Comparison of ENCODE assay signal across 8 cellular contexts in the genomic region with DNA sequence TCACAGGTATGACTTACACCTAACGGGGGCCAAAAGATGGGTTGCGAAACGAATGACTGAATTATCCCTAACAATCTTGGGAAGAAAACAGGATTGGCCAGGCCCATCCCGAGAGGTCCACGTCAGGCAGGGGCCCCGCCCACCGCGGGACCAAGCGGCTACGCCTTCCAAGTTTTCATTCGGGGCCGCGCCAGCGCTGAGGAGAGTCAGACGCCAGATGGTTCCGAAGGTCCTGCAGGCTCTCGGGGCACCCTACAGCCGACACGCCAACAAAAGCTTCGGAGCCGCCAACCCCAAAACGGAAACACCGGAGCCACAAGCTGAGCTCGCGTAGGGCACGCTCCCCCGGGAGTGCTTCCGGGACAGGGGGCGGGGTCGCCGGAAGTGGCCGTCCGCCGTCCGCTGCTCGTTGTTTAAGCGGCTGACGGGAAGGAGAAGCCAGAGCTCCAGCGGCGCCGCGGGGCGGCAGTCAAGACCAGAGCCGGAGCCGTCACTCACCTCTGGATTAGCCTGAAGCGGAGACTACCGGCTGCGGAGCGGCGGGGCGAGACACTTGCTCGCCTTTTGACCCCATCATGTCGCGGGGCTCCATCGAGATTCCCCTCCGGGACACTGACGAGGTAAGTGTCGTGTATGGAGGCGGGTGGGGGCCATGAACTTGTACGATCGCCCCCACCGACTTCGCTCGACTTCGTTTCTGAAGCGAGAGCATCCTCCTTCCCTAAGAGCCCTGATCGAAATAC. TPM values are rescaled to one million over a fixed set of nuclear protein-coding genes. Genes with fewer than 3 reads are reported as not detected.
DNase-seq lines count a peak whose midpoint lies in the region; ATAC-seq and TF ChIP-seq lines count a peak whose summit lies in the region.

CTR9 (plus strand) TSS at position 409 of the 743 bp plus-strand sequence; CDS start at position 576, 167 bp downstream.

- peak; percentile 63 for DNase-seq in BJ (ENCODE audit: low read depth)
- DNase-seq in GM19238 (ENCODE audit: insufficient read length, low spot score), result peak; percentile 71
- DNase-seq in NCI-H524 (lab: John Stamatoyannopoulos, UW), result peak; percentile 93 to 96
- peak; percentile 97 for DNase-seq in activated CD4-positive, alpha-beta T cell treated with anti-CD3 and anti-CD28 coated beads for 36 hours
- peak; percentile 93 for DNase-seq in choroid plexus epithelial cell (ENCODE audit: low read depth)
- DNase-seq in kidney glomerular epithelial cell (lab: John Stamatoyannopoulos, UW), result peak; percentile 94
- peak; percentile 78 to 90 (median 84) for DNase-seq in stimulated activated CD4-positive, alpha-beta T cell treated with anti-CD3 and anti-CD28 coated beads, Interleukin-1b, Interleukin-23, amount 100 ng/mL, for 24 hours (ENCODE audit: low read depth in 4 of 4, low spot score in 1 of 4)

- no peaks in the 10 kb centered on the region for H3K27me3 Mint-ChIP-seq in activated CD4-positive, alpha-beta T cell treated with anti-CD3 and anti-CD28 coated beads for 36 hours

- peak within 1 kb of the TSS; percentile 92 for H3K27ac Mint-ChIP-seq in activated CD4-positive, alpha-beta T cell treated with anti-CD3 and anti-CD28 coated beads for 36 hours

- POLR2A ChIA-PET in BJ (lab: Charles Lee), result interaction anchor here (0.6 to 1.2 kb wide), 4 partner anchors 58 to 1101 kb away, joined by 3 to 4 read pairs (median 4); partner anchors contain the start of gene EIF4G2
- POLR2A ChIA-PET in activated CD4-positive, alpha-beta T cell treated with anti-CD3 and anti-CD28 coated beads for 36 hours (lab: Charles Lee), result interaction anchor here (0.6 to 1.0 kb wide), 4 partner anchors 8 to 415 kb away, joined by 3 to 8 read pairs (median 4); partner anchors contain the start of gene EIF4G2

- no peaks in the 10 kb centered on the region for H3K9me3 Mint-ChIP-seq in activated CD4-positive, alpha-beta T cell treated with anti-CD3 and anti-CD28 coated beads for 36 hours (ENCODE audit: low read depth)

- peak within 1 kb of the TSS; percentile 96 for H3K4me3 Mint-ChIP-seq in activated CD4-positive, alpha-beta T cell treated with anti-CD3 and anti-CD28 coated beads for 36 hours

- peaks cover 16% of the 10 kb centered on the region for H3K4me1 Mint-ChIP-seq in activated CD4-positive, alpha-beta T cell treated with anti-CD3 and anti-CD28 coated beads for 36 hours

- peak; percentile 93 for ATAC-seq in HG03442 (IDR thresholded peaks at IDR 0.05; ENCODE audit: unreplicated experiment)
- peak; percentile 92 for ATAC-seq in activated CD4-positive, alpha-beta T cell treated with anti-CD3 and anti-CD28 coated beads for 36 hours

- H3K4me3 ChIP-seq in BJ (ENCODE audit: low read depth, low read length) (peak within 1 kb of the TSS; percentile 86), choroid plexus epithelial cell (ENCODE audit: low read depth, low read length) (peak within 1 kb of the TSS; percentile 84)

- H3K27me3 ChIP-seq in BJ (ENCODE audit: control insufficient read depth, insufficient read depth, low read length), result no peaks in the 10 kb centered on the region

- TF ChIP-seq CTCF in BJ (IDR thresholded peaks at IDR 0.05; ENCODE audit: insufficient read depth, low read depth, low read length) (peak; percentile 58), choroid plexus epithelial cell (conservative IDR thresholded peaks at IDR 0.05; ENCODE audit: low read depth, low read length) (peak; percentile 39)

- peaks cover 2% of the 10 kb centered on the region for H3K36me3 ChIP-seq in BJ (ENCODE audit: control insufficient read depth, insufficient read depth, low read length)

- intact Hi-C loops in activated CD4-positive, alpha-beta T cell treated with anti-CD3 and anti-CD28 coated beads for 36 hours (cut with DNase I, micrococcal nuclease), result loop anchor here (1.0 to 10.0 kb wide), 8 partner anchors 57 to 1286 kb away; partner anchors contain the start of genes EIF4G2 (in 2 of the 2), ZBED5 (in 2 of the 2), AMPD3 (in 1 of the 2) and GALNT18 (in 1 of the 2)

- H3K36me3 Mint-ChIP-seq in activated CD4-positive, alpha-beta T cell treated with anti-CD3 and anti-CD28 coated beads for 36 hours (ENCODE audit: low read depth), result peaks cover 15% of the 10 kb centered on the region

- CTCF ChIA-PET in BJ (lab: Yijun Ruan, JAX), result no interaction called here
- CTCF ChIA-PET in activated CD4-positive, alpha-beta T cell treated with anti-CD3 and anti-CD28 coated beads for 36 hours (lab: Charles Lee), result interaction anchor here (0.6 to 3.2 kb wide), 9 partner anchors 8 to 474 kb away, joined by 3 to 13 read pairs (median 4); no protein-coding TSS in a partner anchor

RNA-seq across cellular contexts. Expression of gene CTR9, which starts in this region (rescaled TPM):
- 6.6 and 16.7 TPM in 2 replicates for polyA plus RNA-seq in BJ (2011; rRNA removed)
- polyA minus RNA-seq in BJ (2011; rRNA and poly(A)+ RNA removed), result 7.8 and 8.0 TPM in 2 replicates
- 10 to 100 TPM; 39.7 to 43.9 TPM for total RNA-seq in activated CD4-positive, alpha-beta T cell treated with anti-CD3 and anti-CD28 coated beads for 36 hours

Comparison
In these comparisons a context has a peak if more than half of its experiments do, and no peak if none do; other contexts are left out.
1. Peak in every context shown above with its lines: DNase-seq, ATAC-seq and H3K4me3 ChIP-seq.